In genomic region chr6:1781152-1781848, GRCh38 we compare ENCODE assay signal across 1 cellular context.
A peak's percentile ranks its signal among the peaks of the same experiment; 100 is the strongest.
TF ChIP-seq lines count a peak whose summit lies in the region.

No MANE protein-coding gene starts in this region.

TF ChIP-seq in HEK293, 187 proteins besides CTCF, POLR2A, EP300 and RAD21 (continued from another document):
- TF ChIP-seq ZEB2 (tag by site-specific recombination; IDR thresholded peaks at IDR 0.05): 0 out of 2 replicates have a peak, but pooled peaks have one; percentile 17
- peak; percentile 43 for TF ChIP-seq ZIC2 (tag by site-specific recombination; IDR thresholded peaks at IDR 0.05)
- no peak for TF ChIP-seq IKZF3 (tag by site-specific recombination; IDR thresholded peaks at IDR 0.05)
TF ChIP-seq in HEK293: peak in this region for 4.
